Comparison of ENCODE assay signal across 10 cellular contexts in the genomic region with DNA sequence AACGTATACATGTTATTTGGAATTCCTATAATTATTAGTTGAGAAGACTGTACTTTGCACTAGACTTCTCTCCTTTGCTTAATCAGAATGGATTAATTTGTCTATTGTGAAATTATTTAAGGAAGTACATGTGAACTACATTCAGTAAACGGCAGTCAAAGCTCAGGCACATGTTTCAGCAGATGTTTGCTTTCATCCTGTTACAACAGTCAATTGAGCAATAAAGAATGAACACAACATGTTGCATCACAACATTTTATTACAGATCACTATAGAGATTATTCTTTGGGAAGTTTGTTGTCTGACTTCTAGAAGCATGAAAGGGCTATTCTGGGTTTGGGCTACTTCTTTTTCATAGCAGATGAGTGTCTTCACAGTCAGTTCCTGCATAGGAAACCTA. TPM values are rescaled to one million over a fixed set of nuclear protein-coding genes. Genes with fewer than 3 reads are reported as not detected.
DNase-seq lines count a peak whose midpoint lies in the region; ATAC-seq and TF ChIP-seq lines count a peak whose summit lies in the region.
"Had no signal": no experiment of that assay in that cellular context is flagged by ENCODE, and none has a peak within 500 bp of the region (broad histone marks: within the 10 kb centered on the region; RNA-seq: fewer than 3 reads in every experiment).

No MANE protein-coding gene starts in this region.

- peak; percentile 58 for ATAC-seq in omental fat pad (ENCODE audit: low FRiP score)
- ATAC-seq in GM19324 (IDR thresholded peaks at IDR 0.05; ENCODE audit: low FRiP score, unreplicated experiment) = no peak
- ATAC-seq in HG03135 (IDR thresholded peaks at IDR 0.05; ENCODE audit: unreplicated experiment) = no peak
- ATAC-seq: activated T-cell treated with anti-CD3 and anti-CD28 coated beads, Interleukin-2, amount 50 U/mL, for 4 hours had no signal

- peak overlapping the region; percentile 70 for H3K27ac Mint-ChIP-seq in dendritic cell treated with granulocyte-macrophage colony-stimulating factor and Interleukin-4, amounts not matched to agents 40 ng/mL and 50 ng/mL, for 4 days

- peak; percentile 79 for DNase-seq in GM03348 (ENCODE audit: low spot score)
- peak; percentile 81 to 97 for DNase-seq in NOMO-1 (lab: John Stamatoyannopoulos, UW; ENCODE audit: unreplicated experiment in 2 of 2)
- no peak for DNase-seq in omental fat pad (ENCODE audit: low spot score)
- DNase-seq in germinal center (ENCODE audit: low spot score) = no peak
- no peak for DNase-seq in NCI-H510A (lab: John Stamatoyannopoulos, UW)
- DNase-seq: activated T-cell treated with anti-CD3 and anti-CD28 coated beads, Interleukin-2, amount 50 U/mL, for 4 hours; NCI-H510A treated with DMSO at 0.1 percent for 48 hours had no signal

- no peak overlapping the region for H3K4me3 Mint-ChIP-seq in dendritic cell treated with granulocyte-macrophage colony-stimulating factor and Interleukin-4, amounts not matched to agents 40 ng/mL and 50 ng/mL, for 4 days
- H3K4me3 Mint-ChIP-seq: activated T-cell treated with anti-CD3 and anti-CD28 coated beads, Interleukin-2, amount 50 U/mL, for 4 hours had no signal

- H3K27me3 Mint-ChIP-seq in dendritic cell treated with granulocyte-macrophage colony-stimulating factor and Interleukin-4, amounts not matched to agents 40 ng/mL and 50 ng/mL, for 4 days = no peaks in the 10 kb centered on the region

- H3K9me3 Mint-ChIP-seq in dendritic cell treated with granulocyte-macrophage colony-stimulating factor and Interleukin-4, amounts not matched to agents 40 ng/mL and 50 ng/mL, for 4 days = no peaks in the 10 kb centered on the region
- H3K9me3 Mint-ChIP-seq: activated T-cell treated with anti-CD3 and anti-CD28 coated beads, Interleukin-2, amount 50 U/mL, for 4 hours had no signal

- intact Hi-C loops in dendritic cell treated with granulocyte-macrophage colony-stimulating factor and Interleukin-4, amounts not matched to agents 40 ng/mL and 50 ng/mL, for 4 days (cut with micrococcal nuclease) = loop anchor here (5.0 kb wide), 1 partner anchor 37 kb away; the partner anchor contains the start of gene RAB27A

- no peak for TF ChIP-seq CTCF in omental fat pad (IDR thresholded peaks at IDR 0.05)

- H3K4me1 Mint-ChIP-seq in dendritic cell treated with granulocyte-macrophage colony-stimulating factor and Interleukin-4, amounts not matched to agents 40 ng/mL and 50 ng/mL, for 4 days (ENCODE audit: low read depth) = peaks cover 65% of the 10 kb centered on the region

- H3K36me3 Mint-ChIP-seq in dendritic cell treated with granulocyte-macrophage colony-stimulating factor and Interleukin-4, amounts not matched to agents 40 ng/mL and 50 ng/mL, for 4 days (ENCODE audit: low read depth) = no peaks in the 10 kb centered on the region

RNA-seq across cellular contexts. Expression of gene RAB27A, which starts 39.2 kb away (rescaled TPM):
- total RNA-seq in omental fat pad = 10 to 100 TPM; 11.1 to 33.4 (median 19.8) TPM

RNA-seq across cellular contexts. Expression of gene RSL24D1, which starts 53.7 kb away (rescaled TPM):
- total RNA-seq in omental fat pad = 10 to 100 TPM; 49.3 to 67.5 (median 55.0) TPM

Comparison
In these comparisons a context has a peak if more than half of its experiments do, and no peak if none do; other contexts are left out.
1. DNase-seq: peak in GM03348 (single experiment) and NOMO-1 (2 of 2); none in omental fat pad (single experiment), germinal center (single experiment) and NCI-H510A (single experiment).